Comparison of ENCODE assay signal across 7 cellular contexts in genomic region chr4:1727117-1728031, GRCh38. TPM values are rescaled to one million over a fixed set of nuclear protein-coding genes. Genes with fewer than 3 reads are reported as not detected.
DNase-seq lines count a peak whose midpoint lies in the region; ATAC-seq and TF ChIP-seq lines count a peak whose summit lies in the region.

No MANE protein-coding gene starts in this region.

- POLR2A ChIA-PET in HEK293T (lab: Yijun Ruan, JAX), result interaction anchor here (3.2 kb wide), 1 partner anchor 15 kb away, joined by 11 read pairs; the partner anchor contains the start of gene SLBP

- no peaks in the 10 kb centered on the region for H3K9me3 ChIP-seq in suprapubic skin

- no peak for TF ChIP-seq EP300 in suprapubic skin (IDR thresholded peaks at IDR 0.05)

- H3K4me1 ChIP-seq in suprapubic skin, result peaks cover 37% of the 10 kb centered on the region

- H3K27me3 ChIP-seq in suprapubic skin, result no peaks in the 10 kb centered on the region

- DNase-seq in HT-29 (ENCODE audit: low spot score) (peak; percentile 92), UCSD-AML1 (lab: John Stamatoyannopoulos, UW; ENCODE audit: unreplicated experiment) (peak; percentile 78), cardiac septum (ENCODE audit: low spot score) (peak; percentile 93), suprapubic skin (ENCODE audit: low spot score in 2 of 2) (peak in 1 of 2 donors; percentile 78), HEK293T (ENCODE audit: extremely low spot score) (no peak)

- no peak for ATAC-seq in HG02938 (IDR thresholded peaks at IDR 0.05; ENCODE audit: unreplicated experiment)
- ATAC-seq in HG03571 (IDR thresholded peaks at IDR 0.05; ENCODE audit: unreplicated experiment), result no peak

- CTCF ChIA-PET in HEK293T (lab: Yijun Ruan, JAX), result interaction anchor here (0.6 to 11.9 kb wide), 4 partner anchors 9 to 239 kb away, joined by 3 to 110 read pairs (median 3); no protein-coding TSS in a partner anchor

- peak overlapping the region; percentile 13 for H3K4me3 ChIP-seq in suprapubic skin

- peaks cover 8% of the 10 kb centered on the region for H3K36me3 ChIP-seq in suprapubic skin

- H3K27ac ChIP-seq in suprapubic skin, result peak overlapping the region; percentile 63

- intact Hi-C loops in cardiac septum (cut with DNase I), result loop anchor here (5.0 kb wide), 1 partner anchor 375 kb away; no protein-coding TSS in a partner anchor

- no peak for TF ChIP-seq CTCF in suprapubic skin (IDR thresholded peaks at IDR 0.05)

- 31% methylated on average over 7 of the region's 18 CpGs for WGBS in suprapubic skin

- TF ChIP-seq POLR2A in suprapubic skin (IDR thresholded peaks at IDR 0.05), result no peak

TF ChIP-seq in HEK293T, 16 proteins besides CTCF, POLR2A, EP300 and RAD21:
- TF ChIP-seq BHLHE40 (IDR thresholded peaks at IDR 0.05; ENCODE audit: borderline replicate concordance), result no peak
- TF ChIP-seq PKNOX1 (IDR thresholded peaks at IDR 0.05), result no peak
- TF ChIP-seq FOXA1 (IDR thresholded peaks at IDR 0.05), result no peak
- TF ChIP-seq SUZ12 (IDR thresholded peaks at IDR 0.05), result no peak
- TF ChIP-seq ARNT (IDR thresholded peaks at IDR 0.05), result no peak
- no peak for TF ChIP-seq TARDBP (IDR thresholded peaks at IDR 0.05)
- no peak for TF ChIP-seq SP1 (IDR thresholded peaks at IDR 0.05)
- no peak for TF ChIP-seq LEF1 (IDR thresholded peaks at IDR 0.05; ENCODE audit: borderline replicate concordance)
- no peak for TF ChIP-seq CTBP1 (IDR thresholded peaks at IDR 0.05; ENCODE audit: borderline replicate concordance)
- TF ChIP-seq ELF4 (IDR thresholded peaks at IDR 0.05), result no peak
- no peak for TF ChIP-seq NFRKB (IDR thresholded peaks at IDR 0.05)
- no peak for TF ChIP-seq HDGF (IDR thresholded peaks at IDR 0.05; ENCODE audit: borderline replicate concordance)
- TF ChIP-seq FOXK2 (IDR thresholded peaks at IDR 0.05), result no peak
- TF ChIP-seq L3MBTL2 (conservative IDR thresholded peaks at IDR 0.05), result no peak

RNA-seq across cellular contexts. Expression of gene TACC3, which starts 6.1 kb away (rescaled TPM):
- total RNA-seq in HT-29 (2014; rRNA removed; shearing (Covaris generic)), result 64.6 and 71.2 TPM in 2 replicates
- total RNA-seq in cardiac septum (4.1 TPM), suprapubic skin (10 to 100 TPM in 2 of 4 donors, 1 to 10 TPM in 2; 7.2 to 11.7 (median 8.8) TPM)

RNA-seq across cellular contexts. Expression of gene TMEM129, which starts 6.3 kb away (rescaled TPM):
- 94.2 and 111 TPM in 2 replicates for total RNA-seq in HT-29 (2014; rRNA removed; shearing (Covaris generic))
- total RNA-seq in cardiac septum, result 38.1 TPM
- 10 to 100 TPM; 50.4 to 77.2 (median 57.6) TPM for total RNA-seq in suprapubic skin

RNA-seq across cellular contexts. Expression of gene SLBP, which starts 15.3 kb away (rescaled TPM):
- 147 and 183 TPM in 2 replicates for total RNA-seq in HT-29 (2014; rRNA removed; shearing (Covaris generic))
- 12.1 TPM for total RNA-seq in cardiac septum
- total RNA-seq in suprapubic skin, result 10 to 100 TPM; 36.9 to 59.1 (median 40.8) TPM

RNA-seq across cellular contexts. Expression of gene FAM53A, which starts 43.3 kb away (rescaled TPM):
- 2.4 and 2.6 TPM in 2 replicates for total RNA-seq in HT-29 (2014; rRNA removed; shearing (Covaris generic))
- total RNA-seq in cardiac septum (1.00 TPM), suprapubic skin (1 to 10 TPM; 2.2 to 8.0 (median 4.9) TPM)
